ENCODE assay signal across 18 cellular contexts in the genomic region with DNA sequence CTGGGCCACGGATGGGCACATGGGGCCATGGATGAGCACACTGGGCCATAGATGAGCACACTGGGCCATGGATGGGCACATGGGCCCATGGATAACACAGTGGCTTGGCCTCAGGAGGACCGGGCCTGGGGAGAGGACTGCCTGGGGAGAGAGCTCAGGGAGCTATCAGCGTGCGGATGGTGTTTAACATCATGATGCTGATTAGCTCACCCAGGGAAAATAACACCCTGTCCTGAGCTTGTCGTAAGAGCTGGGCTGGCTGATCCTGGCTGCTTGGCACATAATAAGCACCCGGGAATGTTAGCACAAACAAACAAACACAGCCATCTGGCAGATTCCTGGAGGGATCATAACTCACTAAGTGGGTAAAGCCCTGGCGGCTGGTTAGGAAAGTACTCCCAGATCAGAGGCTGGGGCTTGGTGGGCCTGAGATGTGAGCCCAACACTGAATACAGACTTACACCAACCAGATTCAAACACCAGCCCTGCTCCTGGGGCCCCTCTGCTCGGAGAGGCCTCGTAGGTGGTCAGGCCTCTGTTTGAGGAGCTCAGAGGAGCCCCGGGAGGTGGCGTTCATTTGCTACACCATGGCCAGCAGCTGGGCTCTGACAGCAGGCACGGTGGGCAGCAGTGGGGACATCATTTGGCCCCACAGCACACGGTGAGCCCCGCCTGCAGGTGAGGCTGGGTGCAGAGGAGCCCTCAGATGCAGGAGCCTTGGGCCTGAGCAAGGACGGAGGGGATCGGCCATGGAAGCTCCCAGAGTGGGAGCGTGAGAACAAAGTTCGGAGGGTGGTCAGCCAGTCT.
DNase-seq lines count a peak whose midpoint lies in the region; ATAC-seq, FAIRE-seq and TF ChIP-seq lines count a peak whose summit lies in the region.
"Had no signal": no experiment of that assay in that cellular context is flagged by ENCODE, and none has a peak within 500 bp of the region (broad histone marks: within the 10 kb centered on the region; RNA-seq: fewer than 3 reads in every experiment).

No MANE protein-coding gene starts in this region.

- H3K27ac Mint-ChIP-seq in brain, result peak overlapping the region in 4 of 5 experiments; percentile 57 to 87 (median 79)
- H3K27ac Mint-ChIP-seq: nephron progenitor cell had no signal

- TF ChIP-seq CTCF in brain (conservative IDR thresholded peaks at IDR 0.05), result no peak

- DNase-seq in NCI-H82 (lab: John Stamatoyannopoulos, UW), result peak; percentile 70
- DNase-seq in NCI-H82 treated with DMSO at 0.1 percent for 48 hours (lab: John Stamatoyannopoulos, UW; ENCODE audit: unreplicated experiment), result no peak
- peak; percentile 61 for DNase-seq in COR-L47 (lab: John Stamatoyannopoulos, UW)
- peak in 6 of 10 donors; percentile 2 to 64 (median 32) for DNase-seq in posterior cingulate gyrus
- DNase-seq in HPDE6-E6E7 (ENCODE audit: extremely low spot score), result no peak
- no peak for DNase-seq in H54 (ENCODE audit: insufficient read length, low spot score)
- DNase-seq: foreskin keratinocyte; NCI-H1930; nephron progenitor cell; NK-92 treated with Interleukin-12 subunit alpha and Interleukin-12 subunit beta, amount 100 ng/mL, for 24 hours; retina; stimulated activated CD4-positive, alpha-beta T cell treated with anti-CD3 and anti-CD28 coated beads, Interleukin-4, amount 100 ng/mL, for 1 hour; stimulated activated CD8-positive, alpha-beta memory T cell treated with anti-CD3 and anti-CD28 coated beads, Interleukin-4, amount 100 ng/mL, for 48 hours had no signal

- no peak for TF ChIP-seq POLR2A in H54 (IDR thresholded peaks at IDR 0.05; ENCODE audit: low read depth, low read length)

- no peak for ATAC-seq in GM19328 (IDR thresholded peaks at IDR 0.05; ENCODE audit: unreplicated experiment)
- ATAC-seq: foreskin keratinocyte, GM12878 had no signal

- H3K4me3 Mint-ChIP-seq in brain, result peak overlapping the region in 1 of 5 experiments; percentile 7
- H3K4me3 Mint-ChIP-seq: nephron progenitor cell had no signal

- H3K4me1 Mint-ChIP-seq in brain, result peaks cover 50% of the 10 kb centered on the region

- no peak for FAIRE-seq in H54 (lab: Jason Lieb, UNC)
- FAIRE-seq: A204.1, GM12878, H1 had no signal

- intact Hi-C loops in posterior cingulate gyrus (cut with DNase I), result no loop called here

- peaks cover 0 to 18% (median 11%) of the 10 kb centered on the region in 5 experiments for H3K9me3 Mint-ChIP-seq in brain

- peaks cover 7% of the 10 kb centered on the region for H3K27me3 Mint-ChIP-seq in brain

- no peaks in the 10 kb centered on the region for H3K36me3 Mint-ChIP-seq in brain

Comparison
In these comparisons a context has a peak if more than half of its experiments do, and no peak if none do; other contexts are left out.
1. DNase-seq: peak in NCI-H82 (single experiment), COR-L47 (single experiment) and posterior cingulate gyrus (6 of 10); none in NCI-H82 treated with DMSO at 0.1 percent for 48 hours (single experiment), HPDE6-E6E7 (single experiment) and H54 (single experiment).